8 cellular contexts compared by ENCODE assay signal in genomic region chr10:91901784-91902677, GRCh38. TPM values are rescaled to one million over a fixed set of nuclear protein-coding genes. Genes with fewer than 3 reads are reported as not detected.
DNase-seq lines count a peak whose midpoint lies in the region; ATAC-seq and TF ChIP-seq lines count a peak whose summit lies in the region.

No MANE protein-coding gene starts in this region.

- no peaks in the 10 kb centered on the region for H3K9me3 ChIP-seq in naive thymus-derived CD4-positive, alpha-beta T cell (ENCODE audit: control insufficient read depth in 2 of 3, low read length in 3 of 3)

- H3K36me3 Mint-ChIP-seq in activated CD8-positive, alpha-beta memory T cell treated with anti-CD3 and anti-CD28 coated beads, Interleukin-2, amount 10 ng/mL, durations not matched to agents 7 days and 5 days = peaks cover 14% of the 10 kb centered on the region
- H3K36me3 Mint-ChIP-seq in T-helper 1 cell treated with Interleukin-12 subunit alpha and Interleukin-12 subunit beta and Interleukin-4 antibody, amounts not matched to agents 30 μg/mL and 1 μg/mL, for 36 hours (ENCODE audit: low read depth) = peaks cover 5% of the 10 kb centered on the region
- peaks cover 0 to 5% (median 0%) of the 10 kb centered on the region in 5 donors for H3K36me3 Mint-ChIP-seq in naive thymus-derived CD4-positive, alpha-beta T cell

- H3K27ac ChIP-seq in brain microvascular endothelial cell = peak overlapping the region; percentile 43
- H3K27ac ChIP-seq in naive thymus-derived CD4-positive, alpha-beta T cell (ENCODE audit: low read depth, low read length) = no peak overlapping the region

- in situ Hi-C loops in brain microvascular endothelial cell (cut with HindIII; ENCODE audit: low pct_ligation_motif_present, low sequenced_read_pairs) = no loop called here

- H3K4me3 Mint-ChIP-seq in activated CD8-positive, alpha-beta memory T cell treated with anti-CD3 and anti-CD28 coated beads, Interleukin-2, amount 10 ng/mL, durations not matched to agents 7 days and 5 days = no peak overlapping the region
- no peak overlapping the region for H3K4me3 Mint-ChIP-seq in T-helper 1 cell treated with Interleukin-12 subunit alpha and Interleukin-12 subunit beta and Interleukin-4 antibody, amounts not matched to agents 30 μg/mL and 1 μg/mL, for 36 hours
- H3K4me3 Mint-ChIP-seq in naive thymus-derived CD4-positive, alpha-beta T cell = peak overlapping the region in 2 of 10 donors; percentile 14 to 42

- H3K27me3 ChIP-seq in brain microvascular endothelial cell (replicated peaks) = no peaks in the 10 kb centered on the region
- no peaks in the 10 kb centered on the region for H3K27me3 ChIP-seq in naive thymus-derived CD4-positive, alpha-beta T cell (ENCODE audit: control insufficient read depth in 2 of 2, insufficient read depth in 2 of 2, low read length in 2 of 2)

- POLR2A ChIA-PET in naive thymus-derived CD4-positive, alpha-beta T cell (lab: Charles Lee) = no interaction called here

- peak overlapping the region; percentile 86 for H3K27ac Mint-ChIP-seq in activated CD8-positive, alpha-beta memory T cell treated with anti-CD3 and anti-CD28 coated beads, Interleukin-2, amount 10 ng/mL, durations not matched to agents 7 days and 5 days
- peak overlapping the region; percentile 76 for H3K27ac Mint-ChIP-seq in T-helper 1 cell treated with Interleukin-12 subunit alpha and Interleukin-12 subunit beta and Interleukin-4 antibody, amounts not matched to agents 30 μg/mL and 1 μg/mL, for 36 hours
- H3K27ac Mint-ChIP-seq in naive thymus-derived CD4-positive, alpha-beta T cell = peak overlapping the region in 6 of 9 donors; percentile 39 to 90 (median 68)

- peak; percentile 75 for DNase-seq in activated CD8-positive, alpha-beta memory T cell treated with anti-CD3 and anti-CD28 coated beads, Interleukin-2, amount 10 ng/mL, durations not matched to agents 7 days and 5 days
- no peak for DNase-seq in activated CD8-positive, alpha-beta memory T cell treated with anti-CD3 and anti-CD28 coated beads, Interleukin-2, amount 50 U/mL, for 48 hours
- DNase-seq in brain microvascular endothelial cell (peak; percentile 97), NCI-H345 (lab: John Stamatoyannopoulos, UW) (no peak)
- DNase-seq in naive thymus-derived CD4-positive, alpha-beta T cell = peak in 1 of 9 donors; percentile 15

- peaks cover 23% of the 10 kb centered on the region for H3K4me1 Mint-ChIP-seq in activated CD8-positive, alpha-beta memory T cell treated with anti-CD3 and anti-CD28 coated beads, Interleukin-2, amount 10 ng/mL, durations not matched to agents 7 days and 5 days
- H3K4me1 Mint-ChIP-seq in T-helper 1 cell treated with Interleukin-12 subunit alpha and Interleukin-12 subunit beta and Interleukin-4 antibody, amounts not matched to agents 30 μg/mL and 1 μg/mL, for 36 hours (ENCODE audit: low read depth) = peaks cover 19% of the 10 kb centered on the region
- H3K4me1 Mint-ChIP-seq in naive thymus-derived CD4-positive, alpha-beta T cell = peaks cover 7 to 28% (median 12%) of the 10 kb centered on the region in 7 donors

- H3K36me3 ChIP-seq in brain microvascular endothelial cell (replicated peaks) = no peaks in the 10 kb centered on the region
- no peaks in the 10 kb centered on the region for H3K36me3 ChIP-seq in naive thymus-derived CD4-positive, alpha-beta T cell (ENCODE audit: control insufficient read depth in 2 of 3, insufficient read depth in 3 of 3, low read length in 3 of 3)

- intact Hi-C loops in naive thymus-derived CD4-positive, alpha-beta T cell (cut with micrococcal nuclease) = loop anchor here in 1 of 2 donors (1.0 kb wide), 1 partner anchor 15 kb away; no protein-coding TSS in a partner anchor

- H3K4me3 ChIP-seq in brain microvascular endothelial cell (ENCODE audit: low read depth, low read length) = no peak overlapping the region
- H3K4me3 ChIP-seq in naive thymus-derived CD4-positive, alpha-beta T cell (ENCODE audit: low read length) = no peak overlapping the region

- peaks cover 0 to 14% of the 10 kb centered on the region in 2 donors for H3K4me1 ChIP-seq in naive thymus-derived CD4-positive, alpha-beta T cell (ENCODE audit: control insufficient read depth in 2 of 2, insufficient read depth in 2 of 2, low read length in 2 of 2)

- TF ChIP-seq CTCF in brain microvascular endothelial cell (IDR thresholded peaks at IDR 0.05; ENCODE audit: low read depth, low read length, missing control alignments) = no peak

- CTCF ChIA-PET in activated CD8-positive, alpha-beta memory T cell treated with anti-CD3 and anti-CD28 coated beads, Interleukin-2, amount 10 ng/mL, durations not matched to agents 7 days and 5 days (lab: Charles Lee) = no interaction called here
- CTCF ChIA-PET in naive thymus-derived CD4-positive, alpha-beta T cell (lab: Charles Lee) = no interaction called here

- H3K9me3 Mint-ChIP-seq in activated CD8-positive, alpha-beta memory T cell treated with anti-CD3 and anti-CD28 coated beads, Interleukin-2, amount 10 ng/mL, durations not matched to agents 7 days and 5 days (ENCODE audit: low read depth) = no peaks in the 10 kb centered on the region
- H3K9me3 Mint-ChIP-seq in T-helper 1 cell treated with Interleukin-12 subunit alpha and Interleukin-12 subunit beta and Interleukin-4 antibody, amounts not matched to agents 30 μg/mL and 1 μg/mL, for 36 hours = peaks cover 12% of the 10 kb centered on the region
- peaks cover 0 to 10% (median 0%) of the 10 kb centered on the region in 11 donors for H3K9me3 Mint-ChIP-seq in naive thymus-derived CD4-positive, alpha-beta T cell

- ATAC-seq in activated CD8-positive, alpha-beta memory T cell treated with anti-CD3 and anti-CD28 coated beads, Interleukin-2, amount 10 ng/mL, durations not matched to agents 7 days and 5 days = peak; percentile 100
- ATAC-seq in naive thymus-derived CD4-positive, alpha-beta T cell = peak; percentile 98
- ATAC-seq in GM19395 (IDR thresholded peaks at IDR 0.05; ENCODE audit: unreplicated experiment) (no peak), GM18870 (IDR thresholded peaks at IDR 0.05; ENCODE audit: unreplicated experiment) (no peak)

- H3K27me3 Mint-ChIP-seq in activated CD8-positive, alpha-beta memory T cell treated with anti-CD3 and anti-CD28 coated beads, Interleukin-2, amount 10 ng/mL, durations not matched to agents 7 days and 5 days = peaks cover 6% of the 10 kb centered on the region
- H3K27me3 Mint-ChIP-seq in T-helper 1 cell treated with Interleukin-12 subunit alpha and Interleukin-12 subunit beta and Interleukin-4 antibody, amounts not matched to agents 30 μg/mL and 1 μg/mL, for 36 hours (ENCODE audit: low read depth) = peaks cover 5% of the 10 kb centered on the region
- H3K27me3 Mint-ChIP-seq in naive thymus-derived CD4-positive, alpha-beta T cell = peaks cover 0 to 7% (median 2%) of the 10 kb centered on the region in 5 donors

RNA-seq across cellular contexts. Expression of gene FGFBP3, which starts 7.3 kb away (rescaled TPM):
- 1 to 10 TPM; 1.5 to 1.9 TPM for total RNA-seq in activated CD8-positive, alpha-beta memory T cell treated with anti-CD3 and anti-CD28 coated beads, Interleukin-2, amount 10 ng/mL, durations not matched to agents 7 days and 5 days
- total RNA-seq in naive thymus-derived CD4-positive, alpha-beta T cell = 1 to 10 TPM; 1.1 to 7.7 (median 2.1) TPM
- polyA plus RNA-seq in naive thymus-derived CD4-positive, alpha-beta T cell = 1 to 10 TPM; 1.8 to 2.5 TPM

RNA-seq across cellular contexts. Expression of gene BTAF1, which starts 21.5 kb away (rescaled TPM):
- 10 to 100 TPM; 43.4 to 61.6 TPM for total RNA-seq in activated CD8-positive, alpha-beta memory T cell treated with anti-CD3 and anti-CD28 coated beads, Interleukin-2, amount 10 ng/mL, durations not matched to agents 7 days and 5 days
- 10 to 100 TPM; 55.7 to 84.8 (median 78.5) TPM for total RNA-seq in naive thymus-derived CD4-positive, alpha-beta T cell
- polyA plus RNA-seq in naive thymus-derived CD4-positive, alpha-beta T cell = 10 to 100 TPM in 1 of 2 donors, 1 to 10 TPM in 1; 6.9 to 11.9 TPM

Comparison
In these comparisons a context has a peak if more than half of its experiments do, and no peak if none do; other contexts are left out.
1. DNase-seq: peak in activated CD8-positive, alpha-beta memory T cell treated with anti-CD3 and anti-CD28 coated beads, Interleukin-2, amount 10 ng/mL, durations not matched to agents 7 days and 5 days (single experiment) and brain microvascular endothelial cell (single experiment); none in activated CD8-positive, alpha-beta memory T cell treated with anti-CD3 and anti-CD28 coated beads, Interleukin-2, amount 50 U/mL, for 48 hours (single experiment) and NCI-H345 (single experiment).
2. ATAC-seq: peak in activated CD8-positive, alpha-beta memory T cell treated with anti-CD3 and anti-CD28 coated beads, Interleukin-2, amount 10 ng/mL, durations not matched to agents 7 days and 5 days (single experiment) and naive thymus-derived CD4-positive, alpha-beta T cell (single experiment); none in GM19395 (single experiment) and GM18870 (single experiment).
3. Peak in every context shown above with its lines, with median percentiles within 50 percentile points of each other: H3K27ac Mint-ChIP-seq.